In the genomic region with DNA sequence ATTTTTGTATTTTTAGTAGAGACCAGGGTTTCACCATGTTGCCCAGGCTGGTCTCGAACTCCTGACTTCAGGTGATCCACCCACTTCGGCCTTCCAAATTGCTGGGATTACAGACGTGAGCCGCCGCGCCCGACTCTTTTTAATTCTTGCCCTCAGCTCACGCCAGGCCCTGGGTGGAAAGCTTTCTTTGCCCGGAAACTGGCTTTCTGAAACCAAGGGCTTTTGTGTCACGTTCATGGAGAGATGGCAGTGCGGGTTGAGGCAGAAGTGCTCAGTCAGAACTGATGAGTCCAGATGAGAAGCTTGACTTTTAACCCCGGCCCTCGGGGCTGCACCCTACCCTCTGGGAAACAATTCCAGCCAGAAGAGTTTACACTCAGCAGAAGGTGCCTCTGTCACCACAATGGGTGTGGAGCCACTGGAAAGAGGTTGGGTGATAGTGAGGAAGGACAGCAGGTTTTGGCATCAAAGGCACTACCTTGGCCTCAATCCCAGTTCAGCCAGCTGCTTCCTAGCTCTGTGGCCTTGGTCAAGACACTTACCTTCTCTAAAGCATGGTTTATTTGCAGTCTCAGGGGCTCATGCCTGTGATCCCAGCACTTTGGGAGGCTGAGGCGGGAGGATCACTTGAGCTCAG, we compare ENCODE assay signal across 8 cellular contexts. TPM values are rescaled to one million over a fixed set of nuclear protein-coding genes. Genes with fewer than 3 reads are reported as not detected.
DNase-seq lines count a peak whose midpoint lies in the region; ATAC-seq and TF ChIP-seq lines count a peak whose summit lies in the region.

No MANE protein-coding gene starts in this region.

- peak overlapping the region; percentile 81 to 88 (median 84) for H3K4me3 Mint-ChIP-seq in CD4-positive, CD25-positive, alpha-beta regulatory T cell
- H3K4me3 Mint-ChIP-seq in osteocyte (ENCODE audit: unreplicated experiment) = peak overlapping the region; percentile 51

- no peaks in the 10 kb centered on the region for H3K9me3 ChIP-seq in CD4-positive, CD25-positive, alpha-beta regulatory T cell (ENCODE audit: control insufficient read depth in 2 of 2, low read length in 2 of 2)

- no peaks in the 10 kb centered on the region for H3K36me3 ChIP-seq in CD4-positive, CD25-positive, alpha-beta regulatory T cell (ENCODE audit: control insufficient read depth, insufficient read depth, low read length)

- H3K4me3 ChIP-seq in CD4-positive, CD25-positive, alpha-beta regulatory T cell (ENCODE audit: low read depth, low read length) = no peak overlapping the region
- peak overlapping the region; percentile 88 for H3K4me3 ChIP-seq in coronary artery

- no peaks in the 10 kb centered on the region for H3K36me3 Mint-ChIP-seq in CD4-positive, CD25-positive, alpha-beta regulatory T cell
- peaks cover 2% of the 10 kb centered on the region for H3K36me3 Mint-ChIP-seq in osteocyte (ENCODE audit: unreplicated experiment)

- H3K27ac ChIP-seq in CD4-positive, CD25-positive, alpha-beta regulatory T cell (ENCODE audit: insufficient read depth, low read length, poor library complexity, severe bottlenecking) = no peak overlapping the region
- peak overlapping the region in 1 of 2 donors; percentile 98 for H3K27ac ChIP-seq in coronary artery

- peaks cover 19% of the 10 kb centered on the region for H3K4me1 ChIP-seq in CD4-positive, CD25-positive, alpha-beta regulatory T cell (ENCODE audit: control insufficient read depth, insufficient read depth, low read length, poor library complexity, severe bottlenecking)

- no peaks in the 10 kb centered on the region for H3K27me3 ChIP-seq in CD4-positive, CD25-positive, alpha-beta regulatory T cell (ENCODE audit: control insufficient read depth, insufficient read depth, low read length)

- H3K4me1 Mint-ChIP-seq in CD4-positive, CD25-positive, alpha-beta regulatory T cell = peaks cover 0 to 24% (median 5%) of the 10 kb centered on the region in 4 donors
- H3K4me1 Mint-ChIP-seq in osteocyte (ENCODE audit: unreplicated experiment) = peaks cover 45% of the 10 kb centered on the region

- TF ChIP-seq CTCF in coronary artery (IDR thresholded peaks at IDR 0.05) = no peak
- TF ChIP-seq CTCF in osteocyte (IDR thresholded peaks at IDR 0.05) = no peak

- H3K27ac Mint-ChIP-seq in CD4-positive, CD25-positive, alpha-beta regulatory T cell = peak overlapping the region in 1 of 3 donors; percentile 15
- H3K27ac Mint-ChIP-seq in osteocyte (ENCODE audit: unreplicated experiment) = peak overlapping the region; percentile 66

- no peak for ATAC-seq in CD4-positive, CD25-positive, alpha-beta regulatory T cell (ENCODE audit: low read depth in 2 of 2)
- ATAC-seq in HG02938 (IDR thresholded peaks at IDR 0.05; ENCODE audit: unreplicated experiment) = no peak

- H3K9me3 Mint-ChIP-seq in CD4-positive, CD25-positive, alpha-beta regulatory T cell = no peaks in the 10 kb centered on the region
- H3K9me3 Mint-ChIP-seq in osteocyte (ENCODE audit: unreplicated experiment) = no peaks in the 10 kb centered on the region

- H3K27me3 Mint-ChIP-seq in CD4-positive, CD25-positive, alpha-beta regulatory T cell = no peaks in the 10 kb centered on the region
- H3K27me3 Mint-ChIP-seq in osteocyte (ENCODE audit: unreplicated experiment) = no peaks in the 10 kb centered on the region

- no peak for DNase-seq in CD4-positive, CD25-positive, alpha-beta regulatory T cell
- DNase-seq in NCI-H2029 treated with DMSO at 0.1 percent for 48 hours (lab: John Stamatoyannopoulos, UW) = peak; percentile 50
- DNase-seq in coronary artery (ENCODE audit: low spot score) = no peak
- no peak for DNase-seq in osteocyte (ENCODE audit: extremely low spot score, unreplicated experiment)
- no peak for DNase-seq in activated gamma-delta T cell treated with Interleukin-2 at 50 U/mL for 16 hours
- DNase-seq in central memory CD4-positive, alpha-beta T cell = no peak
- DNase-seq in SHP77 treated with DMSO at 0.1 percent for 48 hours (lab: John Stamatoyannopoulos, UW) = no peak

RNA-seq across cellular contexts. Expression of a gene that starts 0.9 kb away (rescaled TPM):
- total RNA-seq in CD4-positive, CD25-positive, alpha-beta regulatory T cell = 28.8 TPM
- 10 to 100 TPM; 27.1 to 31.0 (median 29.3) TPM for polyA plus RNA-seq in CD4-positive, CD25-positive, alpha-beta regulatory T cell
- 59.1 and 61.0 TPM in 2 replicates for total RNA-seq in osteocyte
